Comparison of ENCODE assay signal across 9 cellular contexts in the genomic region with DNA sequence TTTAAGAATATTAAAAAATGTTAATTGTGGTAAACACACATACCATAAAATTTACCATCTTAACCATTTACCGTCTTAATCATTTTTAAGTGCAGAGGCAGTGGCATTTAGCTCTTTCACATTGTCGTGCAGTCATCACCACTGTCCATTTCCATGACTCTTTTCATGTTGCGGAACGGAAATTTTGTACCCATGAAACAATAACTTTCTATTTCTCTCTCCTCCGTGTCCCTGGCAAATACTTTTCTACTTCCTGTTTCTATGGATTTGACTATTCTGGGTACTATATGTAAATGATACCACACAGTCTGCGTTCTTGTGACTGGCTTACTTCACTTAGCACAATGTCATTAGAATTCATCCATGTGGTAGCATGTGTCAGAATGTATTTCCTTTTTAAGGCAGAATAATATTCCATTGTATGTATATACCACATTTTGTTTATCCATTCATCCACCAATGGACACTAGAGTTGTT. TPM values are rescaled to one million over a fixed set of nuclear protein-coding genes. Genes with fewer than 3 reads are reported as not detected.
DNase-seq lines count a peak whose midpoint lies in the region; ATAC-seq, FAIRE-seq and TF ChIP-seq lines count a peak whose summit lies in the region.
"Had no signal": no experiment of that assay in that cellular context is flagged by ENCODE, and none has a peak within 500 bp of the region (broad histone marks: within the 10 kb centered on the region; RNA-seq: fewer than 3 reads in every experiment).

No MANE protein-coding gene starts in this region.

- H3K9me3 ChIP-seq in MM.1S (replicated peaks; ENCODE audit: insufficient read depth, low read length) (no peaks in the 10 kb centered on the region), HepG2 (ENCODE audit: low read length) (no peaks in the 10 kb centered on the region)

- peak overlapping the region; percentile 42; the same call in 1 of the 2 replicates for H3K27ac ChIP-seq in MM.1S (ENCODE audit: low read length)
- H3K27ac ChIP-seq in coronary artery = peak overlapping the region; percentile 25 to 28
- no peak overlapping the region for H3K27ac ChIP-seq in HepG2 (ENCODE audit: extremely low read length, insufficient read depth, low read length)

- in situ Hi-C loops in HepG2 (cut with HindIII; ENCODE audit: extremely low pct_ligation_motif_present, low pct_unique_long_range_greater_than_20kb) = no loop called here

- H3K4me2 ChIP-seq in MM.1S (ENCODE audit: low read depth, low read length) (peak overlapping the region; percentile 37; the same call in 1 of the 2 replicates), HepG2 (ENCODE audit: low read depth, low read length) (no peak overlapping the region)

- H3K79me2 ChIP-seq in MM.1S (ENCODE audit: low read length) (peaks cover 65% of the 10 kb centered on the region), HepG2 (ENCODE audit: insufficient read depth, low read length) (peaks cover 68% of the 10 kb centered on the region)

- CTCF ChIA-PET in HepG2 (lab: Yijun Ruan, JAX; ENCODE audit: low intra/inter-chr PET ratio, low total read pairs) = no interaction called here

- H3K9ac ChIP-seq in MM.1S (ENCODE audit: low read length) = no peak overlapping the region
- H3K9ac ChIP-seq in HepG2 (ENCODE audit: insufficient read depth, low read depth, low read length) = no peak overlapping the region

- ATAC-seq in GM21381 (IDR thresholded peaks at IDR 0.05; ENCODE audit: unreplicated experiment) (peak; percentile 58), HepG2 (no peak)

- H3K36me3 ChIP-seq in MM.1S (replicated peaks; ENCODE audit: insufficient read depth, low read length) (no peaks in the 10 kb centered on the region), HepG2 (replicated peaks in 1 of 2; ENCODE audit: control insufficient read depth in 1 of 2, insufficient read depth in 2 of 2, low read length in 2 of 2) (no peaks in the 10 kb centered on the region)

- peaks cover 22% of the 10 kb centered on the region for H3K4me1 ChIP-seq in MM.1S (ENCODE audit: low read length)
- peaks cover 41% of the 10 kb centered on the region for H3K4me1 ChIP-seq in HepG2 (ENCODE audit: insufficient read depth, low read length)

- H3K4me1 Mint-ChIP-seq in CD14-positive monocyte (peaks cover 48% of the 10 kb centered on the region), mesothelial cell of epicardium (peaks cover 32% of the 10 kb centered on the region)

- H3K36me3 Mint-ChIP-seq in CD14-positive monocyte (no peaks in the 10 kb centered on the region), mesothelial cell of epicardium (peaks cover 15% of the 10 kb centered on the region)

- no TSS peak for BruUV-seq in HepG2 (replicated peaks; lab: Mats Ljungman, UMichigan)

- H3K4me3 ChIP-seq in MM.1S (ENCODE audit: low read length) (no peak overlapping the region), coronary artery (no peak overlapping the region), HepG2 (replicated peaks in 1 of 3; ENCODE audit: insufficient read depth in 1 of 3, low read depth in 2 of 3, low read length in 3 of 3) (no peak overlapping the region)

- no peak for TF ChIP-seq POLR2A in HepG2 (IDR thresholded peaks at IDR 0.05; ENCODE audit: insufficient read depth in 1 of 2, low read depth in 2 of 2, low read length in 2 of 2)

- no peaks in the 10 kb centered on the region for H4K20me1 ChIP-seq in MM.1S (ENCODE audit: insufficient read depth, low read length)
- no peaks in the 10 kb centered on the region for H4K20me1 ChIP-seq in HepG2 (ENCODE audit: insufficient read depth, low read length)

- WGBS in HepG2 (ENCODE audit: low lambda C conversion rate) = 96% methylated on average over 6 of the region's 6 CpGs

- TF ChIP-seq CTCF in CD14-positive monocyte (IDR thresholded peaks at IDR 0.05) = no peak
- no peak for TF ChIP-seq CTCF in MM.1S (IDR thresholded peaks at IDR 0.05; ENCODE audit: low read length)
- TF ChIP-seq CTCF in coronary artery (IDR thresholded peaks at IDR 0.05) = no peak
- TF ChIP-seq CTCF in mesothelial cell of epicardium (IDR thresholded peaks at IDR 0.05; ENCODE audit: unreplicated experiment) = no peak
- TF ChIP-seq CTCF in HepG2 (CRISPR knock-in tag; IDR thresholded peaks at IDR 0.05) = no peak

- no peaks in the 10 kb centered on the region for H3K27me3 Mint-ChIP-seq in CD14-positive monocyte (ENCODE audit: low read depth in 3 of 3)
- H3K27me3 Mint-ChIP-seq in mesothelial cell of epicardium (ENCODE audit: low read depth) = no peaks in the 10 kb centered on the region

- H3K9me2 ChIP-seq in MM.1S (replicated peaks; ENCODE audit: insufficient read depth, low read length) = no peaks in the 10 kb centered on the region

- TF ChIP-seq EP300 in HepG2 (IDR thresholded peaks at IDR 0.05; ENCODE audit: low read depth in 2 of 2, low read length in 2 of 2) (no peak), HepG2 (CRISPR knock-in tag; IDR thresholded peaks at IDR 0.05; ENCODE audit: borderline replicate concordance) (no peak)

- no peak for FAIRE-seq in HepG2 (lab: Jason Lieb, UNC)

- no peaks in the 10 kb centered on the region for H3K9me3 Mint-ChIP-seq in CD14-positive monocyte
- H3K9me3 Mint-ChIP-seq in mesothelial cell of epicardium = peaks cover 9% of the 10 kb centered on the region

- H3F3A ChIP-seq in MM.1S (ENCODE audit: insufficient read depth, low read length) = peaks cover 8% of the 10 kb centered on the region

- DNase-seq in CD14-positive monocyte (ENCODE audit: low spot score) = no peak
- DNase-seq in MM.1S = peak; percentile 42
- no peak for DNase-seq in coronary artery (ENCODE audit: low spot score)
- no peak for DNase-seq in mesothelial cell of epicardium (ENCODE audit: low spot score in 2 of 2, unreplicated experiment in 2 of 2)
- DNase-seq in HUDEP-2 (lab: John Stamatoyannopoulos, UW; ENCODE audit: unreplicated experiment in 76 of 76) = no peak
- no peak for DNase-seq in HepG2 (ENCODE audit: low spot score)
- no peak for DNase-seq in cardiac septum (ENCODE audit: low spot score)

- intact Hi-C loops in CD14-positive monocyte (cut with micrococcal nuclease) (no loop called here), HepG2 (cut with micrococcal nuclease; ENCODE audit: unreplicated experiment) (no loop called here), cardiac septum (cut with DNase I) (no loop called here)

- H3K27me3 ChIP-seq in MM.1S (replicated peaks; ENCODE audit: insufficient read depth, low read length) (no peaks in the 10 kb centered on the region), HepG2 (ENCODE audit: control insufficient read depth in 1 of 2, insufficient read depth in 2 of 2, low read length in 2 of 2) (no peaks in the 10 kb centered on the region)

- peak overlapping the region in 5 of 7 donors; percentile 74 to 91 (median 82) for H3K27ac Mint-ChIP-seq in CD14-positive monocyte
- no peak overlapping the region for H3K27ac Mint-ChIP-seq in mesothelial cell of epicardium

- peak overlapping the region; percentile 47 to 70 for H3K4me3 Mint-ChIP-seq in CD14-positive monocyte
- H3K4me3 Mint-ChIP-seq in mesothelial cell of epicardium = no peak overlapping the region
- H3K4me3 Mint-ChIP-seq: neural crest cell had no signal

- TF ChIP-seq RAD21 in HepG2 (CRISPR knock-in tag; IDR thresholded peaks at IDR 0.05) = no peak

- POLR2A ChIA-PET in HepG2 (lab: Yijun Ruan, JAX) = no interaction called here

- H2AFZ ChIP-seq in MM.1S (ENCODE audit: low read length) (no peak overlapping the region), HepG2 (ENCODE audit: low read length) (no peak overlapping the region)

TF ChIP-seq in HepG2, 621 proteins besides CTCF, POLR2A, EP300 and RAD21 (continues in another document):
- TF ChIP-seq ZSCAN29 (CRISPR knock-in tag; conservative IDR thresholded peaks at IDR 0.05) (no peak), ZNF850 (CRISPR knock-in tag; conservative IDR thresholded peaks at IDR 0.05) (no peak), NCOA5 (CRISPR knock-in tag; IDR thresholded peaks at IDR 0.05) (no peak), CHCHD3 (CRISPR knock-in tag; IDR thresholded peaks at IDR 0.05) (no peak), ZBTB20 (CRISPR knock-in tag; IDR thresholded peaks at IDR 0.05; ENCODE audit: borderline replicate concordance, low read depth) (no peak), SYNCRIP (IDR thresholded peaks at IDR 0.05; ENCODE audit: insufficient read depth, low read depth, low read length) (no peak)
- TF ChIP-seq, protein P1, sequence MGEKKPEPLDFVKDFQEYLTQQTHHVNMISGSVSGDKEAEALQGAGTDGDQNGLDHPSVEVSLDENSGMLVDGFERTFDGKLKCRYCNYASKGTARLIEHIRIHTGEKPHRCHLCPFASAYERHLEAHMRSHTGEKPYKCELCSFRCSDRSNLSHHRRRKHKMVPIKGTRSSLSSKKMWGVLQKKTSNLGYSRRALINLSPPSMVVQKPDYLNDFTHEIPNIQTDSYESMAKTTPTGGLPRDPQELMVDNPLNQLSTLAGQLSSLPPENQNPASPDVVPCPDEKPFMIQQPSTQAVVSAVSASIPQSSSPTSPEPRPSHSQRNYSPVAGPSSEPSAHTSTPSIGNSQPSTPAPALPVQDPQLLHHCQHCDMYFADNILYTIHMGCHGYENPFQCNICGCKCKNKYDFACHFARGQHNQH (CRISPR knock-in tag; IDR thresholded peaks at IDR 0.05) = no peak

RNA-seq across cellular contexts. Expression of a gene that starts 27.9 kb away (rescaled TPM):
- polyA plus RNA-seq in CD14-positive monocyte = 10 to 100 TPM; 47.9 to 92.6 TPM
- 105 to 110 TPM (median 109 TPM) in 3 replicates for total RNA-seq in mesothelial cell of epicardium
- total RNA-seq in HepG2 (2016; rRNA removed; fragmentation: Illumina TruSeq; extraction: Trizol) = 27.1 and 30.8 TPM in 2 replicates
- 7.8 TPM in 2 replicates for total RNA-seq in HepG2 (2016; cell fraction: cytosol; rRNA removed; fragmentation: Illumina TruSeq; extraction: Trizol; ENCODE audit: low read depth)
- 23.2 and 26.6 TPM in 2 replicates for total RNA-seq in HepG2 (2016; cell fraction: insoluble cytoplasmic fraction; rRNA removed; fragmentation: Illumina TruSeq; extraction: Trizol)
- 5.6 and 6.2 TPM in 2 replicates for total RNA-seq in HepG2 (2016; cell fraction: membrane; rRNA removed; fragmentation: Illumina TruSeq; extraction: Trizol)
- total RNA-seq in HepG2 (2016; cell fraction: nucleus; rRNA removed; fragmentation: Illumina TruSeq; extraction: Trizol) = 42.6 and 50.0 TPM in 2 replicates
- polyA plus RNA-seq in HepG2 (2011; rRNA removed) = 6.7 and 8.9 TPM in 2 replicates
- 3.2 and 4.7 TPM in 2 replicates for polyA plus RNA-seq in HepG2 (2011; cell fraction: cytosol; rRNA removed)
- polyA plus RNA-seq in HepG2 (2011; cell fraction: nucleus; rRNA removed) = 21.9 and 22.5 TPM in 2 replicates
- polyA plus RNA-seq in HepG2 (2012) = 9.2 and 10.1 TPM in 2 replicates
- polyA plus RNA-seq in HepG2 (2016; cell fraction: cytosol; fragmentation: Illumina TruSeq; extraction: Trizol; ENCODE audit: low read depth) = 0.60 and 0.94 TPM in 2 replicates
- 9.5 and 10.5 TPM in 2 replicates for polyA plus RNA-seq in HepG2 (2016; cell fraction: insoluble cytoplasmic fraction; fragmentation: Illumina TruSeq; extraction: Trizol; ENCODE audit: low read depth)
- 1.3 and 1.5 TPM in 2 replicates for polyA plus RNA-seq in HepG2 (2016; cell fraction: membrane; fragmentation: Illumina TruSeq; extraction: Trizol; ENCODE audit: low read depth)
- 18.4 and 20.2 TPM in 2 replicates for polyA plus RNA-seq in HepG2 (2016; cell fraction: nucleus; fragmentation: Illumina TruSeq; extraction: Trizol; ENCODE audit: insufficient read depth, low read depth)
- polyA minus RNA-seq in HepG2 (2011; rRNA and poly(A)+ RNA removed; ENCODE audit: low replicate concordance) = 33.6 and 122 TPM in 2 replicates
- polyA minus RNA-seq in HepG2 (2011; cell fraction: cytosol; rRNA and poly(A)+ RNA removed) = 15.6 and 26.8 TPM in 2 replicates
- polyA minus RNA-seq in HepG2 (2011; cell fraction: nucleus; rRNA and poly(A)+ RNA removed) = 96.2 and 112 TPM in 2 replicates
- 458 TPM for total RNA-seq in cardiac septum
